21 cellular contexts compared by ENCODE assay signal in genomic region chr4:138010639-138011038, GRCh38.
A peak's percentile ranks its signal among the peaks of the same experiment; 100 is the strongest.
DNase-seq lines count a peak whose midpoint lies in the region; ATAC-seq, FAIRE-seq and TF ChIP-seq lines count a peak whose summit lies in the region.
"Had no signal": no experiment of that assay in that cellular context is flagged by ENCODE, and none has a peak within 500 bp of the region (broad histone marks: within the 10 kb centered on the region; RNA-seq: fewer than 3 reads in every experiment).

No MANE protein-coding gene starts in this region.

- peaks cover 7% of the 10 kb centered on the region for H3K4me1 ChIP-seq in GM23248 (ENCODE audit: insufficient read depth)
- H3K4me1 ChIP-seq in keratinocyte (ENCODE audit: control insufficient read depth, extremely low read depth, insufficient read depth, low read length), result no peaks in the 10 kb centered on the region
- no peaks in the 10 kb centered on the region for H3K4me1 ChIP-seq in breast epithelium
- H3K4me1 ChIP-seq: BLaER1, uterus had no signal

- dilution Hi-C loops in keratinocyte (cut with MboI; ENCODE audit: extremely low pct_ligation_motif_present, low sequenced_read_pairs), result no loop called here

- H3K9me2 ChIP-seq in GM23248 (ENCODE audit: insufficient read depth), result no peaks in the 10 kb centered on the region

- ATAC-seq in GM18907 (IDR thresholded peaks at IDR 0.05; ENCODE audit: unreplicated experiment), result peak; percentile 88
- ATAC-seq in HG03432 (IDR thresholded peaks at IDR 0.05; ENCODE audit: unreplicated experiment), result peak; percentile 88
- ATAC-seq: PC-3 had no signal

- TF ChIP-seq POLR2A in breast epithelium (IDR thresholded peaks at IDR 0.05), result no peak

- H3K79me2 ChIP-seq in GM23248 (ENCODE audit: insufficient read depth) (no peaks in the 10 kb centered on the region), keratinocyte (ENCODE audit: control insufficient read depth, insufficient read depth, low read length) (no peaks in the 10 kb centered on the region)

- TF ChIP-seq CTCF in keratinocyte (optimal IDR thresholded peaks at IDR 0.05 in 1 of 3, IDR thresholded peaks at IDR 0.05 in 1 of 3, conservative IDR thresholded peaks at IDR 0.05 in 1 of 3; ENCODE audit: extremely low read depth in 1 of 3, insufficient read depth in 2 of 3, low read length in 3 of 3) (no peak), breast epithelium (IDR thresholded peaks at IDR 0.05) (no peak)

- in situ Hi-C loops in GM23248 (cut with MboI), result no loop called here

- no peaks in the 10 kb centered on the region for H4K20me1 ChIP-seq in GM23248 (ENCODE audit: insufficient read depth)
- no peaks in the 10 kb centered on the region for H4K20me1 ChIP-seq in keratinocyte (ENCODE audit: control insufficient read depth, extremely low read depth, insufficient read depth, low read length)
- H4K20me1 ChIP-seq: BLaER1 had no signal

- intact Hi-C loops in breast epithelium (cut with DNase I; ENCODE audit: low total_unique reads), result no loop called here

- no peak overlapping the region for H3K4me3 ChIP-seq in GM23248
- no peak overlapping the region for H3K4me3 ChIP-seq in keratinocyte (ENCODE audit: control insufficient read depth in 2 of 3, extremely low read depth in 1 of 3, insufficient read depth in 2 of 3, low read depth in 1 of 3, low read length in 3 of 3)
- H3K4me3 ChIP-seq in breast epithelium, result no peak overlapping the region
- H3K4me3 ChIP-seq: BLaER1, uterus had no signal

- no peak for DNase-seq in GM23248
- no peak for DNase-seq in keratinocyte (ENCODE audit: low read depth, low spot score)
- DNase-seq in NCI-H2171 (lab: John Stamatoyannopoulos, UW), result no peak
- DNase-seq in breast epithelium (ENCODE audit: low spot score in 2 of 2), result no peak
- no peak for DNase-seq in DMS53 (lab: John Stamatoyannopoulos, UW)
- DNase-seq in NCI-H1092 (lab: John Stamatoyannopoulos, UW), result no peak
- DNase-seq: activated B cell treated with CpG ODN at 0.5 μM for 24 hours; activated CD8-positive, alpha-beta memory T cell treated with anti-CD3 and anti-CD28 coated beads, Interleukin-2, amount 50 U/mL, for 48 hours; activated naive CD8-positive, alpha-beta T cell treated with anti-CD3 and anti-CD28 coated beads for 36 hours; DMS79; effector memory CD4-positive, alpha-beta T cell; foreskin melanocyte; immature natural killer cell; mesendoderm; NCI-H446; PC-3; stimulated activated naive CD4-positive, alpha-beta T cell; uterus had no signal

- H3F3A ChIP-seq in GM23248 (ENCODE audit: insufficient read depth), result no peaks in the 10 kb centered on the region

- FAIRE-seq in keratinocyte (lab: Jason Lieb, UNC), result no peak

- H3K4me2 ChIP-seq in GM23248 (ENCODE audit: unreplicated experiment) (no peak overlapping the region), keratinocyte (ENCODE audit: control insufficient read depth, extremely low read depth, insufficient read depth, low read depth, low read length) (no peak overlapping the region)
- H3K4me2 ChIP-seq: BLaER1 had no signal

- H3K9me3 ChIP-seq in GM23248 (ENCODE audit: low read depth) (no peaks in the 10 kb centered on the region), keratinocyte (ENCODE audit: control insufficient read depth, low read depth, low read length) (no peaks in the 10 kb centered on the region), breast epithelium (no peaks in the 10 kb centered on the region)
- H3K9me3 ChIP-seq: BLaER1, uterus had no signal

- H3K36me3 ChIP-seq in GM23248 (ENCODE audit: low read depth) (no peaks in the 10 kb centered on the region), keratinocyte (ENCODE audit: control insufficient read depth in 2 of 2, extremely low read depth in 1 of 2, insufficient read depth in 2 of 2, low read length in 2 of 2) (no peaks in the 10 kb centered on the region), breast epithelium (no peaks in the 10 kb centered on the region)
- H3K36me3 ChIP-seq: BLaER1, uterus had no signal

- H2AFZ ChIP-seq in GM23248 (peak overlapping the region; percentile 52; the same call in 1 of the 2 replicates), keratinocyte (ENCODE audit: control insufficient read depth, low read length) (peak overlapping the region; percentile 46)

- H3K9ac ChIP-seq in GM23248 (no peak overlapping the region), keratinocyte (ENCODE audit: control insufficient read depth, extremely low read depth, insufficient read depth, low read length) (no peak overlapping the region)
- H3K9ac ChIP-seq: BLaER1 had no signal

- H3K27me3 ChIP-seq in GM23248 (replicated peaks; ENCODE audit: insufficient read depth) (no peaks in the 10 kb centered on the region), keratinocyte (ENCODE audit: control insufficient read depth, extremely low read depth, insufficient read depth, low read length) (no peaks in the 10 kb centered on the region), breast epithelium (no peaks in the 10 kb centered on the region)
- H3K27me3 ChIP-seq: BLaER1, uterus had no signal

- H3K9me1 ChIP-seq in keratinocyte (ENCODE audit: control insufficient read depth, extremely low read depth, insufficient read depth, low read length), result no peaks in the 10 kb centered on the region

- H3K27ac ChIP-seq in GM23248 (no peak overlapping the region), keratinocyte (ENCODE audit: control insufficient read depth, insufficient read depth, low read length) (no peak overlapping the region), breast epithelium (no peak overlapping the region)
- H3K27ac ChIP-seq: BLaER1, uterus had no signal
